ENCODE assay signal across 10 cellular contexts in the genomic region with DNA sequence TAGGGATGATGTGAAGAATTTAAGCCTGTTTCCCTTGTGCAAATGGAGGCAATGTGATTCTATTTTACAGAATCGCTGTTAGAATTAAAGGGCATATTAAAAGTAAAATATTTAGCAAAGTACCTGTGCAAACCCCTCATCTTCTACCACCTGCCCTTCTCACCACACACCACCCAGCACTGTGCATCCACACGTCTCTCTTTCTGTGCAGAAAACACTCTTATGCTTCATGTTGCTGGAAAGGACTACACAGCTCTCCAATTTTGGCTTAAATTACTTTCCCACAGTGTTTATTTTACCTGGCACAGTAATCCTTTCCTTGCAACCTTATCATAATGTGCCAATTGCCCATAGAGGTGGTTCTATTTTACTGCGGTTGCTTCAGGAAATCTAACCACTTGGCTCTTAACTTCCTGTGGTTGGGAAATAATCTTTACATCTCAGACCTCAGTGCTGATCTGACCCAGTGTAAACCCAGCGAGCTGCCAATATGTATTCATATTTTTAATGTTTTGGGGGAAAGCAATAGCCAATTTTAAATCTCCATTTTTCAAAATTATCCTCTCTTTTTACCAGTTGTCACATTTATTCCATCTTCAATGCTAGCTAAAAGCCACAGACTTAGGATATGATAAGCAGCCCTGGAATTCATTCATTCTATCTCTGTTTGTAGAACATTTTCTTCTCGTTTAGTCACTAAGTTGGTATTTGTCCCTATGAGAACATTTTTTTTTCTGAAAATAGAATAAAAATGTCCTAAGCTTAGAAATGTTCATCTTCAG.
DNase-seq lines count a peak whose midpoint lies in the region; ATAC-seq and TF ChIP-seq lines count a peak whose summit lies in the region.
"Had no signal": no experiment of that assay in that cellular context is flagged by ENCODE, and none has a peak within 500 bp of the region (broad histone marks: within the 10 kb centered on the region; RNA-seq: fewer than 3 reads in every experiment).

No MANE protein-coding gene starts in this region.

- no peaks in the 10 kb centered on the region for H3K27me3 ChIP-seq in BJ (ENCODE audit: control insufficient read depth, insufficient read depth, low read length)
- no peaks in the 10 kb centered on the region for H3K27me3 ChIP-seq in ascending aorta
- no peaks in the 10 kb centered on the region for H3K27me3 ChIP-seq in left lung
- H3K27me3 ChIP-seq: spleen had no signal

- intact Hi-C loops in ascending aorta (cut with DNase I) = loop anchor here (2.0 kb wide), 2 partner anchors 95 to 251 kb away; a partner anchor contains a TSS
- intact Hi-C loops in left lung (cut with DNase I) = no loop called here

- TF ChIP-seq CTCF in BJ (IDR thresholded peaks at IDR 0.05; ENCODE audit: insufficient read depth, low read depth, low read length) = no peak
- TF ChIP-seq CTCF in ascending aorta (IDR thresholded peaks at IDR 0.05) = no peak
- no peak for TF ChIP-seq CTCF in left lung (IDR thresholded peaks at IDR 0.05)

- H3K36me3 ChIP-seq in BJ (ENCODE audit: control insufficient read depth, insufficient read depth, low read length) (no peaks in the 10 kb centered on the region), ascending aorta (no peaks in the 10 kb centered on the region), left lung (no peaks in the 10 kb centered on the region)
- H3K36me3 ChIP-seq: spleen had no signal

- no peak for TF ChIP-seq POLR2A in erythroblast (IDR thresholded peaks at IDR 0.05; ENCODE audit: low read length)

- H3K27ac ChIP-seq in ascending aorta = peak overlapping the region; percentile 74 to 79
- no peak overlapping the region for H3K27ac ChIP-seq in left lung
- H3K27ac ChIP-seq: spleen had no signal

- CTCF ChIA-PET in BJ (lab: Yijun Ruan, JAX) = no interaction called here

- ATAC-seq in left lung = peak; percentile 17
- no peak for ATAC-seq in activated CD4-positive, CD25-positive, alpha-beta regulatory T cell treated with anti-CD3 and anti-CD28 coated beads, Interleukin-2, amount 50 U/mL, for 24 hours

- H3K4me1 ChIP-seq in ascending aorta (peaks cover 0 to 20% of the 10 kb centered on the region in 2 donors), left lung (peaks cover 0 to 6% of the 10 kb centered on the region in 2 donors)

- POLR2A ChIA-PET in BJ (lab: Charles Lee) = no interaction called here

- no peak overlapping the region for H3K4me3 ChIP-seq in BJ (ENCODE audit: low read depth, low read length)
- H3K4me3 ChIP-seq in ascending aorta = no peak overlapping the region
- H3K4me3 ChIP-seq in left lung = no peak overlapping the region
- H3K4me3 ChIP-seq: spleen had no signal

- DNase-seq in BJ (ENCODE audit: low read depth) = peak; percentile 48
- DNase-seq in HT-29 (ENCODE audit: low spot score) = peak; percentile 5
- DNase-seq in ascending aorta (ENCODE audit: low spot score in 2 of 2) = no peak
- DNase-seq in left lung = no peak
- no peak for DNase-seq in C1 segment of cervical spinal cord (lab: John Stamatoyannopoulos, UW)
- DNase-seq in activated CD4-positive, CD25-positive, alpha-beta regulatory T cell treated with anti-CD3 and anti-CD28 coated beads, Interleukin-2, amount 50 U/mL, for 72 hours = no peak
- DNase-seq in erythroblast (lab: John Stamatoyannopoulos, UW) = no peak
- DNase-seq: NCI-H1694 treated with DMSO at 0.1 percent for 48 hours, spleen had no signal

- no peaks in the 10 kb centered on the region for H3K9me3 ChIP-seq in ascending aorta
- H3K9me3 ChIP-seq in left lung = no peaks in the 10 kb centered on the region
- H3K9me3 ChIP-seq: spleen had no signal

Comparison
In these comparisons a context has a peak if more than half of its experiments do, and no peak if none do; other contexts are left out.
1. DNase-seq: peak in BJ (single experiment) and HT-29 (single experiment); none in ascending aorta (0 of 2), left lung (0 of 2), C1 segment of cervical spinal cord (0 of 14), activated CD4-positive, CD25-positive, alpha-beta regulatory T cell treated with anti-CD3 and anti-CD28 coated beads, Interleukin-2, amount 50 U/mL, for 72 hours (single experiment) and erythroblast (0 of 2).
2. H3K27ac ChIP-seq: peak in ascending aorta (2 of 2); none in left lung (0 of 2).